In the genomic region with DNA sequence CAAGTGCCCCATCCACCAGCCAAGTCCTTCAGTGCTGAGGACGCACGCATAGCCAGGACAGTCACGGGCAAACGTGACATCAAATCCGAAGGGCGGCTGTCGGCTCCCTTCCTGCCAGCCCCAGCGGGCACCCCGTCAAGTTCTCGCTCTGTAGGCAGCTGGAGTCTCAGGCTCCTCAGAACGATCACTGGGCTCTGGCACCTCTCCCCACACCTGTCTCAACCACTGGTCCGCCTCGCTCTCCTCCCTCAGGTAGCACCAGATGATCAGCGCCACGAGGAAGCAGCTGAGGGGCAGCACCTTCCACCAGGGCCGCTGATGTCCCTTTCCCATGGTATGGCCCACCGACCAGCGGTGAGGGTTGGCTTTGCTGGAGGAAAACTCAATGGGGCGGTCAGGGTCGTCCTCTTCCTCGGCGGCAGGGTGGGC, we compare ENCODE assay signal across 1 cellular context.
TF ChIP-seq lines count a peak whose summit lies in the region.

No MANE protein-coding gene starts in this region.

TF ChIP-seq in HEK293, 187 proteins besides CTCF, POLR2A, EP300 and RAD21 (continued from another document):
- TF ChIP-seq, protein P1, sequence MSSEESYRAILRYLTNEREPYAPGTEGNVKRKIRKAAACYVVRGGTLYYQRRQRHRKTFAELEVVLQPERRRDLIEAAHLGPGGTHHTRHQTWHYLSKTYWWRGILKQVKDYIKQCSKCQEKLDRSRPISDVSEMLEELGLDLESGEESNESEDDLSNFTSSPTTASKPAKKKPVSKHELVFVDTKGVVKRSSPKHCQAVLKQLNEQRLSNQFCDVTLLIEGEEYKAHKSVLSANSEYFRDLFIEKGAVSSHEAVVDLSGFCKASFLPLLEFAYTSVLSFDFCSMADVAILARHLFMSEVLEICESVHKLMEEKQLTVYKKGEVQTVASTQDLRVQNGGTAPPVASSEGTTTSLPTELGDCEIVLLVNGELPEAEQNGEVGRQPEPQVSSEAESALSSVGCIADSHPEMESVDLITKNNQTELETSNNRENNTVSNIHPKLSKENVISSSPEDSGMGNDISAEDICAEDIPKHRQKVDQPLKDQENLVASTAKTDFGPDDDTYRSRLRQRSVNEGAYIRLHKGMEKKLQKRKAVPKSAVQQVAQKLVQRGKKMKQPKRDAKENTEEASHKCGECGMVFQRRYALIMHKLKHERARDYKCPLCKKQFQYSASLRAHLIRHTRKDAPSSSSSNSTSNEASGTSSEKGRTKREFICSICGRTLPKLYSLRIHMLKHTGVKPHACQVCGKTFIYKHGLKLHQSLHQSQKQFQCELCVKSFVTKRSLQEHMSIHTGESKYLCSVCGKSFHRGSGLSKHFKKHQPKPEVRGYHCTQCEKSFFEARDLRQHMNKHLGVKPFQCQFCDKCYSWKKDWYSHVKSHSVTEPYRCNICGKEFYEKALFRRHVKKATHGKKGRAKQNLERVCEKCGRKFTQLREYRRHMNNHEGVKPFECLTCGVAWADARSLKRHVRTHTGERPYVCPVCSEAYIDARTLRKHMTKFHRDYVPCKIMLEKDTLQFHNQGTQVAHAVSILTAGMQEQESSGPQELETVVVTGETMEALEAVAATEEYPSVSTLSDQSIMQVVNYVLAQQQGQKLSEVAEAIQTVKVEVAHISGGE (tag by site-specific recombination; conservative IDR thresholded peaks at IDR 0.05; ENCODE audit: low read depth), result no peak
- TF ChIP-seq KLF1 (tag by site-specific recombination; IDR thresholded peaks at IDR 0.05) (no peak), ZFP37 (tag by site-specific recombination; IDR thresholded peaks at IDR 0.05) (no peak)
